In the genomic region with DNA sequence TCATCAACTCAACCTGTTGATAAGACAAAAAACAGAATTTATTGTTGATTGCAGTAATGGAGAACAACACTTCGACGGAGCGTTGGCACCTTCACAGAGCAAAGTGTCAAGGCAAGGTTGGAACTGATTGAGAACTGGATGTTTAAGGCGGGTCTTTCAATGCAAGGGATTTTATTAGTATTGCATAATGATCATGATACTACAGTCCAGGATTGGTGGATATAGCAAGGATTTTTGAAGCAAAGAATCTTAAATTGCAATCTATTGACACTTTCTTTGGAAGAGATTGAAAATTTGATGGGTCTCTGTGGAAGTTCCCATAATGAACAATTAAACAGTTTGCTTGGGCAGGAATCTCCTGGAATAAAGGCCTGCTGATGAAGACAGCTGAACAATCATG, we compare ENCODE assay signal across 8 cellular contexts. TPM values are rescaled to one million over a fixed set of nuclear protein-coding genes. Genes with fewer than 3 reads are reported as not detected.
DNase-seq lines count a peak whose midpoint lies in the region; ATAC-seq, FAIRE-seq and TF ChIP-seq lines count a peak whose summit lies in the region.

No MANE protein-coding gene starts in this region.

- POLR2A ChIA-PET in HepG2 (lab: Yijun Ruan, JAX), result interaction anchor here (0.6 to 1.5 kb wide), 5 partner anchors 45 to 478 kb away, joined by 3 to 7 read pairs (median 4); partner anchors contain the start of genes ZNF226, ZNF227, ZNF233 and ZNF283

- H3K27me3 ChIP-seq in HepG2 (ENCODE audit: control insufficient read depth in 1 of 2, insufficient read depth in 2 of 2, low read length in 2 of 2), result no peaks in the 10 kb centered on the region; a peak in 1 of 5 replicates
- no peaks in the 10 kb centered on the region for H3K27me3 ChIP-seq in stomach smooth muscle (ENCODE audit: control insufficient read depth in 1 of 2, insufficient read depth in 2 of 2, low read length in 2 of 2)

- H3K27ac Mint-ChIP-seq in activated T-cell treated with anti-CD3 and anti-CD28 coated beads, Interleukin-2, amount 50 U/mL, for 24 hours, result no peak overlapping the region
- H3K27ac Mint-ChIP-seq in activated naive CD8-positive, alpha-beta T cell treated with anti-CD3 and anti-CD28 coated beads, Interleukin-2, amount 50 U/mL, for 24 hours, result no peak overlapping the region

- in situ Hi-C loops in HepG2 (cut with HindIII; ENCODE audit: extremely low pct_ligation_motif_present, low pct_unique_long_range_greater_than_20kb), result no loop called here

- peak overlapping the region; percentile 85 for H3K4me3 Mint-ChIP-seq in activated T-cell treated with anti-CD3 and anti-CD28 coated beads, Interleukin-2, amount 50 U/mL, for 24 hours
- H3K4me3 Mint-ChIP-seq in activated naive CD8-positive, alpha-beta T cell treated with anti-CD3 and anti-CD28 coated beads, Interleukin-2, amount 50 U/mL, for 24 hours, result peak overlapping the region; percentile 36

- no peaks in the 10 kb centered on the region for H3K79me2 ChIP-seq in HepG2 (ENCODE audit: insufficient read depth, low read length)

- peaks cover 28% of the 10 kb centered on the region for H3K9me3 Mint-ChIP-seq in activated T-cell treated with anti-CD3 and anti-CD28 coated beads, Interleukin-2, amount 50 U/mL, for 24 hours
- H3K9me3 Mint-ChIP-seq in activated naive CD8-positive, alpha-beta T cell treated with anti-CD3 and anti-CD28 coated beads, Interleukin-2, amount 50 U/mL, for 24 hours, result peaks cover 37% of the 10 kb centered on the region

- BruUV-seq in HepG2 (replicated peaks; lab: Mats Ljungman, UMichigan), result no TSS peak

- DNase-seq in activated T-cell treated with anti-CD3 and anti-CD28 coated beads, Interleukin-2, amount 50 U/mL, for 24 hours, result no peak
- DNase-seq in activated T-cell treated with anti-CD3 and anti-CD28 coated beads for 4 hours (no peak), HepG2 (ENCODE audit: low spot score) (no peak), H54 (ENCODE audit: insufficient read length, low spot score) (no peak), middle frontal gyrus (ENCODE audit: extremely low spot score, low spot score) (no peak), NCI-H2171 (lab: John Stamatoyannopoulos, UW) (no peak)
- no peak for DNase-seq in activated naive CD8-positive, alpha-beta T cell treated with anti-CD3 and anti-CD28 coated beads, Interleukin-2, amount 50 U/mL, for 24 hours

- H3K4me1 ChIP-seq in HepG2 (ENCODE audit: insufficient read depth, low read length), result peaks cover 17% of the 10 kb centered on the region
- H3K4me1 ChIP-seq in stomach smooth muscle (ENCODE audit: control insufficient read depth, insufficient read depth, low read length), result peaks cover 5% of the 10 kb centered on the region

- H3K36me3 Mint-ChIP-seq in activated T-cell treated with anti-CD3 and anti-CD28 coated beads, Interleukin-2, amount 50 U/mL, for 24 hours (ENCODE audit: low read depth), result peaks cover 44% of the 10 kb centered on the region
- H3K36me3 Mint-ChIP-seq in activated naive CD8-positive, alpha-beta T cell treated with anti-CD3 and anti-CD28 coated beads, Interleukin-2, amount 50 U/mL, for 24 hours (ENCODE audit: low read depth), result peaks cover 23% of the 10 kb centered on the region

- FAIRE-seq in HepG2 (lab: Jason Lieb, UNC) (no peak), H54 (lab: Jason Lieb, UNC) (no peak)

- TF ChIP-seq CTCF in HepG2 (CRISPR knock-in tag; IDR thresholded peaks at IDR 0.05), result no peak

- no peaks in the 10 kb centered on the region for H4K20me1 ChIP-seq in HepG2 (ENCODE audit: insufficient read depth, low read length)

- ATAC-seq in activated naive CD8-positive, alpha-beta T cell treated with anti-CD3 and anti-CD28 coated beads, Interleukin-2, amount 50 U/mL, for 24 hours, result no peak
- no peak for ATAC-seq in HepG2

- no peak for TF ChIP-seq RAD21 in HepG2 (CRISPR knock-in tag; IDR thresholded peaks at IDR 0.05)

- H3K9me3 ChIP-seq in HepG2 (ENCODE audit: low read length), result no peaks in the 10 kb centered on the region
- peaks cover 6 to 7% of the 10 kb centered on the region in 2 donors for H3K9me3 ChIP-seq in stomach smooth muscle (ENCODE audit: control insufficient read depth in 2 of 2, low read length in 2 of 2)

- peaks cover 4% of the 10 kb centered on the region for H3K27me3 Mint-ChIP-seq in activated T-cell treated with anti-CD3 and anti-CD28 coated beads, Interleukin-2, amount 50 U/mL, for 24 hours
- H3K27me3 Mint-ChIP-seq in activated naive CD8-positive, alpha-beta T cell treated with anti-CD3 and anti-CD28 coated beads, Interleukin-2, amount 50 U/mL, for 24 hours, result peaks cover 3% of the 10 kb centered on the region

- intact Hi-C loops in HepG2 (cut with micrococcal nuclease; ENCODE audit: unreplicated experiment), result loop anchor here (2.0 to 10.0 kb wide), 2 partner anchors 51 to 101 kb away; no protein-coding TSS in a partner anchor

- H3K27ac ChIP-seq in HepG2 (ENCODE audit: extremely low read length, insufficient read depth, low read length) (no peak overlapping the region), stomach smooth muscle (ENCODE audit: low read length) (no peak overlapping the region)

- WGBS in HepG2 (ENCODE audit: low lambda C conversion rate), result 94% methylated on average over 4 of the region's 4 CpGs

- CTCF ChIA-PET in HepG2 (lab: Yijun Ruan, JAX; ENCODE audit: low intra/inter-chr PET ratio, low total read pairs), result no interaction called here

- TF ChIP-seq EP300 in HepG2 (IDR thresholded peaks at IDR 0.05; ENCODE audit: low read depth in 2 of 2, low read length in 2 of 2) (no peak), HepG2 (CRISPR knock-in tag; IDR thresholded peaks at IDR 0.05; ENCODE audit: borderline replicate concordance) (no peak)

- peak overlapping the region; percentile 87 for H3K4me2 ChIP-seq in HepG2 (ENCODE audit: low read depth, low read length)

- TF ChIP-seq POLR2A in HepG2 (IDR thresholded peaks at IDR 0.05; ENCODE audit: insufficient read depth in 1 of 2, low read depth in 2 of 2, low read length in 2 of 2), result no peak
- TF ChIP-seq POLR2A in H54 (IDR thresholded peaks at IDR 0.05; ENCODE audit: low read depth, low read length), result no peak

- peaks cover 30% of the 10 kb centered on the region for H3K4me1 Mint-ChIP-seq in activated T-cell treated with anti-CD3 and anti-CD28 coated beads, Interleukin-2, amount 50 U/mL, for 24 hours (ENCODE audit: low read depth)
- H3K4me1 Mint-ChIP-seq in activated naive CD8-positive, alpha-beta T cell treated with anti-CD3 and anti-CD28 coated beads, Interleukin-2, amount 50 U/mL, for 24 hours, result peaks cover 21% of the 10 kb centered on the region

- no peak overlapping the region for H3K9ac ChIP-seq in HepG2 (ENCODE audit: insufficient read depth, low read depth, low read length)
- no peak overlapping the region for H3K9ac ChIP-seq in stomach smooth muscle (ENCODE audit: low read length in 2 of 2)

- H3K36me3 ChIP-seq in HepG2 (replicated peaks in 1 of 2; ENCODE audit: control insufficient read depth in 1 of 2, insufficient read depth in 2 of 2, low read length in 2 of 2), result peaks cover 2 to 3% of the 10 kb centered on the region in 2 experiments; a peak in 1 of 5 replicates
- peaks cover 3 to 8% of the 10 kb centered on the region in 2 donors for H3K36me3 ChIP-seq in stomach smooth muscle (ENCODE audit: control insufficient read depth in 2 of 2, insufficient read depth in 2 of 2, low read length in 2 of 2)

- H3K4me3 ChIP-seq in HepG2 (replicated peaks in 1 of 3; ENCODE audit: insufficient read depth in 1 of 3, low read depth in 2 of 3, low read length in 3 of 3) (no peak overlapping the region; a peak in 1 of 6 replicates), stomach smooth muscle (ENCODE audit: low read length in 2 of 2) (peak overlapping the region; percentile 93 to 95)

- H2AFZ ChIP-seq in HepG2 (ENCODE audit: low read length), result no peak overlapping the region

RNA-seq across cellular contexts. Expression of gene ZNF235, which starts 0.6 kb away (rescaled TPM):
- total RNA-seq in HepG2 (2016; rRNA removed; fragmentation: Illumina TruSeq; extraction: Trizol), result 5.5 and 5.9 TPM in 2 replicates
- 0.79 and 1.3 TPM in 2 replicates for total RNA-seq in HepG2 (2016; cell fraction: cytosol; rRNA removed; fragmentation: Illumina TruSeq; extraction: Trizol; ENCODE audit: low read depth)
- total RNA-seq in HepG2 (2016; cell fraction: insoluble cytoplasmic fraction; rRNA removed; fragmentation: Illumina TruSeq; extraction: Trizol), result 6.4 and 7.2 TPM in 2 replicates
- 3.3 and 3.5 TPM in 2 replicates for total RNA-seq in HepG2 (2016; cell fraction: membrane; rRNA removed; fragmentation: Illumina TruSeq; extraction: Trizol)
- total RNA-seq in HepG2 (2016; cell fraction: nucleus; rRNA removed; fragmentation: Illumina TruSeq; extraction: Trizol), result 9.6 and 10.6 TPM in 2 replicates
- polyA plus RNA-seq in HepG2 (2011; rRNA removed), result 4.3 and 4.8 TPM in 2 replicates
- 1.3 and 3.3 TPM in 2 replicates for polyA plus RNA-seq in HepG2 (2011; cell fraction: cytosol; rRNA removed)
- polyA plus RNA-seq in HepG2 (2011; cell fraction: nucleus; rRNA removed), result 4.6 and 6.1 TPM in 2 replicates
- polyA plus RNA-seq in HepG2 (2012), result 3.5 and 3.6 TPM in 2 replicates
- 0.54 TPM in 2 replicates for polyA plus RNA-seq in HepG2 (2016; cell fraction: cytosol; fragmentation: Illumina TruSeq; extraction: Trizol; ENCODE audit: low read depth)
- 3.8 and 4.5 TPM in 2 replicates for polyA plus RNA-seq in HepG2 (2016; cell fraction: insoluble cytoplasmic fraction; fragmentation: Illumina TruSeq; extraction: Trizol; ENCODE audit: low read depth)
- 1.2 and 1.5 TPM in 2 replicates for polyA plus RNA-seq in HepG2 (2016; cell fraction: membrane; fragmentation: Illumina TruSeq; extraction: Trizol; ENCODE audit: low read depth)
- 9.6 and 10.9 TPM in 2 replicates for polyA plus RNA-seq in HepG2 (2016; cell fraction: nucleus; fragmentation: Illumina TruSeq; extraction: Trizol; ENCODE audit: insufficient read depth, low read depth)
- 3.8 and 5.7 TPM in 2 replicates for polyA minus RNA-seq in HepG2 (2011; rRNA and poly(A)+ RNA removed; ENCODE audit: low replicate concordance)
- polyA minus RNA-seq in HepG2 (2011; cell fraction: cytosol; rRNA and poly(A)+ RNA removed), result 1.2 and 1.9 TPM in 2 replicates
- polyA minus RNA-seq in HepG2 (2011; cell fraction: nucleus; rRNA and poly(A)+ RNA removed), result 25.9 and 29.5 TPM in 2 replicates

RNA-seq across cellular contexts. Expression of gene ZNF233, which starts 45.8 kb away (rescaled TPM):
- total RNA-seq in HepG2 (2016; rRNA removed; fragmentation: Illumina TruSeq; extraction: Trizol), result 2.0 and 2.1 TPM in 2 replicates
- 0.53 and 0.81 TPM in 2 replicates for total RNA-seq in HepG2 (2016; cell fraction: cytosol; rRNA removed; fragmentation: Illumina TruSeq; extraction: Trizol; ENCODE audit: low read depth)
- 1.7 and 2.8 TPM in 2 replicates for total RNA-seq in HepG2 (2016; cell fraction: insoluble cytoplasmic fraction; rRNA removed; fragmentation: Illumina TruSeq; extraction: Trizol)
- total RNA-seq in HepG2 (2016; cell fraction: membrane; rRNA removed; fragmentation: Illumina TruSeq; extraction: Trizol), result 0.59 and 0.96 TPM in 2 replicates
- total RNA-seq in HepG2 (2016; cell fraction: nucleus; rRNA removed; fragmentation: Illumina TruSeq; extraction: Trizol), result 1.4 and 2.1 TPM in 2 replicates
- polyA plus RNA-seq in HepG2 (2011; rRNA removed), result 0.49 and 0.93 TPM in 2 replicates
- 0.42 and 0.58 TPM in 2 replicates for polyA plus RNA-seq in HepG2 (2011; cell fraction: cytosol; rRNA removed)
- 0.79 and 0.99 TPM in 2 replicates for polyA plus RNA-seq in HepG2 (2011; cell fraction: nucleus; rRNA removed)
- 0.61 and 1.1 TPM in 2 replicates for polyA plus RNA-seq in HepG2 (2012)
- polyA plus RNA-seq in HepG2 (2016; cell fraction: cytosol; fragmentation: Illumina TruSeq; extraction: Trizol; ENCODE audit: low read depth), result 0.09 and 0.17 TPM in 2 replicates
- polyA plus RNA-seq in HepG2 (2016; cell fraction: insoluble cytoplasmic fraction; fragmentation: Illumina TruSeq; extraction: Trizol; ENCODE audit: low read depth), result 1.2 and 1.6 TPM in 2 replicates
- polyA plus RNA-seq in HepG2 (2016; cell fraction: membrane; fragmentation: Illumina TruSeq; extraction: Trizol; ENCODE audit: low read depth), result 0.16 TPM in 2 replicates
- 1.3 and 1.5 TPM in 2 replicates for polyA plus RNA-seq in HepG2 (2016; cell fraction: nucleus; fragmentation: Illumina TruSeq; extraction: Trizol; ENCODE audit: insufficient read depth, low read depth)
- polyA minus RNA-seq in HepG2 (2011; rRNA and poly(A)+ RNA removed; ENCODE audit: low replicate concordance), result 0.35 and 1.8 TPM in 2 replicates
- 0.53 and 1.1 TPM in 2 replicates for polyA minus RNA-seq in HepG2 (2011; cell fraction: cytosol; rRNA and poly(A)+ RNA removed)
- polyA minus RNA-seq in HepG2 (2011; cell fraction: nucleus; rRNA and poly(A)+ RNA removed), result 2.7 and 4.1 TPM in 2 replicates

RNA-seq across cellular contexts. Expression of gene ZNF112, which starts 51.0 kb away (rescaled TPM):
- total RNA-seq in HepG2 (2016; rRNA removed; fragmentation: Illumina TruSeq; extraction: Trizol), result 3.6 and 5.4 TPM in 2 replicates
- total RNA-seq in HepG2 (2016; cell fraction: cytosol; rRNA removed; fragmentation: Illumina TruSeq; extraction: Trizol; ENCODE audit: low read depth), result 0.30 and 0.88 TPM in 2 replicates
- total RNA-seq in HepG2 (2016; cell fraction: insoluble cytoplasmic fraction; rRNA removed; fragmentation: Illumina TruSeq; extraction: Trizol), result 3.7 and 5.6 TPM in 2 replicates
- 1.2 and 1.6 TPM in 2 replicates for total RNA-seq in HepG2 (2016; cell fraction: membrane; rRNA removed; fragmentation: Illumina TruSeq; extraction: Trizol)
- total RNA-seq in HepG2 (2016; cell fraction: nucleus; rRNA removed; fragmentation: Illumina TruSeq; extraction: Trizol), result 7.1 and 7.5 TPM in 2 replicates
- polyA plus RNA-seq in HepG2 (2011; rRNA removed), result 1.8 and 2.1 TPM in 2 replicates
- polyA plus RNA-seq in HepG2 (2011; cell fraction: cytosol; rRNA removed), result 0.35 and 0.86 TPM in 2 replicates
- polyA plus RNA-seq in HepG2 (2011; cell fraction: nucleus; rRNA removed), result 2.9 and 4.6 TPM in 2 replicates
- 1.9 and 3.0 TPM in 2 replicates for polyA plus RNA-seq in HepG2 (2012)
- 0.12 and 0.25 TPM in 2 replicates for polyA plus RNA-seq in HepG2 (2016; cell fraction: cytosol; fragmentation: Illumina TruSeq; extraction: Trizol; ENCODE audit: low read depth)
- 2.3 and 2.7 TPM in 2 replicates for polyA plus RNA-seq in HepG2 (2016; cell fraction: insoluble cytoplasmic fraction; fragmentation: Illumina TruSeq; extraction: Trizol; ENCODE audit: low read depth)
- 0.25 and 0.37 TPM in 2 replicates for polyA plus RNA-seq in HepG2 (2016; cell fraction: membrane; fragmentation: Illumina TruSeq; extraction: Trizol; ENCODE audit: low read depth)
- 5.2 and 6.6 TPM in 2 replicates for polyA plus RNA-seq in HepG2 (2016; cell fraction: nucleus; fragmentation: Illumina TruSeq; extraction: Trizol; ENCODE audit: insufficient read depth, low read depth)
- 1.2 and 1.7 TPM in 2 replicates for polyA minus RNA-seq in HepG2 (2011; rRNA and poly(A)+ RNA removed; ENCODE audit: low replicate concordance)
- polyA minus RNA-seq in HepG2 (2011; cell fraction: cytosol; rRNA and poly(A)+ RNA removed), result 1.2 and 1.4 TPM in 2 replicates
- 20.2 and 24.5 TPM in 2 replicates for polyA minus RNA-seq in HepG2 (2011; cell fraction: nucleus; rRNA and poly(A)+ RNA removed)

Comparison
In these comparisons a context has a peak if more than half of its experiments do, and no peak if none do; other contexts are left out.
1. H3K4me3 ChIP-seq: peak in stomach smooth muscle (2 of 2); none in HepG2 (0 of 3).